ENCODE assay signal across 8 cellular contexts in genomic region chr17:81346090-81346907, GRCh38. TPM values are rescaled to one million over a fixed set of nuclear protein-coding genes. Genes with fewer than 3 reads are reported as not detected.
DNase-seq lines count a peak whose midpoint lies in the region; ATAC-seq and TF ChIP-seq lines count a peak whose summit lies in the region.

No MANE protein-coding gene starts in this region.

- CTCF ChIA-PET in activated CD4-positive, alpha-beta memory T cell treated with anti-CD3 and anti-CD28 coated beads for 36 hours (lab: Charles Lee) = interaction anchor here (1.3 kb wide), 1 partner anchor 23 kb away, joined by 5 read pairs; no protein-coding TSS in a partner anchor

- H3K27me3 Mint-ChIP-seq in activated CD4-positive, alpha-beta memory T cell treated with anti-CD3 and anti-CD28 coated beads for 36 hours = peaks cover 23% of the 10 kb centered on the region

- H3K4me3 Mint-ChIP-seq in activated CD4-positive, alpha-beta memory T cell treated with anti-CD3 and anti-CD28 coated beads for 36 hours = peak overlapping the region; percentile 37

- H3K4me3 ChIP-seq in lower leg skin (ENCODE audit: low read depth, poor library complexity, severe bottlenecking) = peak overlapping the region; percentile 24

- peaks cover 21% of the 10 kb centered on the region for H3K4me1 Mint-ChIP-seq in activated CD4-positive, alpha-beta memory T cell treated with anti-CD3 and anti-CD28 coated beads for 36 hours (ENCODE audit: low read depth)

- H3K36me3 Mint-ChIP-seq in activated CD4-positive, alpha-beta memory T cell treated with anti-CD3 and anti-CD28 coated beads for 36 hours = no peaks in the 10 kb centered on the region

- no peak for TF ChIP-seq POLR2A in lower leg skin (IDR thresholded peaks at IDR 0.05)

- WGBS in lower leg skin, 2 donors = 0 to 1% methylated on average over 10 to 33 of the region's 91 CpGs

- ATAC-seq in GM19351 (IDR thresholded peaks at IDR 0.05; ENCODE audit: unreplicated experiment) = peak; percentile 76
- peak; percentile 68 for ATAC-seq in HG03521 (IDR thresholded peaks at IDR 0.05; ENCODE audit: unreplicated experiment)

- no peak for TF ChIP-seq CTCF in lower leg skin (IDR thresholded peaks at IDR 0.05)

- DNase-seq in AML-193 (lab: John Stamatoyannopoulos, UW) (peak; percentile 91 to 95), NCI-H748 treated with DMSO at 0.1 percent for 48 hours (lab: John Stamatoyannopoulos, UW) (peak; percentile 88), dermis microvascular lymphatic vessel endothelial cell (ENCODE audit: low read depth in 2 of 2) (peak; percentile 84 to 97), lower leg skin (ENCODE audit: low spot score in 2 of 2) (peak; percentile 98 to 100)
- peak; percentile 96 for DNase-seq in activated CD4-positive, alpha-beta memory T cell treated with anti-CD3 and anti-CD28 coated beads for 36 hours
- DNase-seq in stimulated activated CD4-positive, alpha-beta T cell treated with anti-CD3 and anti-CD28 coated beads, Interleukin-4, amount 100 ng/mL, for 24 hours = peak; percentile 96

- H3K27ac Mint-ChIP-seq in activated CD4-positive, alpha-beta memory T cell treated with anti-CD3 and anti-CD28 coated beads for 36 hours = no peak overlapping the region

- intact Hi-C loops in activated CD4-positive, alpha-beta memory T cell treated with anti-CD3 and anti-CD28 coated beads for 36 hours (cut with micrococcal nuclease) = loop anchor here (1.0 kb wide), 1 partner anchor 49 kb away; the partner anchor contains the start of gene BAHCC1
- intact Hi-C loops in lower leg skin (cut with DNase I; ENCODE audit: low total_unique reads) = no loop called here

- no peaks in the 10 kb centered on the region for H3K9me3 Mint-ChIP-seq in activated CD4-positive, alpha-beta memory T cell treated with anti-CD3 and anti-CD28 coated beads for 36 hours

- POLR2A ChIA-PET in activated CD4-positive, alpha-beta memory T cell treated with anti-CD3 and anti-CD28 coated beads for 36 hours (lab: Charles Lee) = interaction anchor here (0.6 kb wide), 1 partner anchor 48 kb away, joined by 3 read pairs; no protein-coding TSS in a partner anchor

RNA-seq across cellular contexts. Expression of gene BAHCC1, which starts 49.0 kb away (rescaled TPM):
- under 1 TPM in 1 of 2 experiments, not detected in 1; 0.10 TPM for total RNA-seq in activated CD4-positive, alpha-beta memory T cell treated with anti-CD3 and anti-CD28 coated beads for 36 hours
- total RNA-seq in dermis microvascular lymphatic vessel endothelial cell = 2.1 and 6.3 TPM in 2 replicates
- total RNA-seq in lower leg skin = 10 to 100 TPM in 2 of 4 donors, 1 to 10 TPM in 2; 4.1 to 14.2 (median 10.0) TPM

RNA-seq across cellular contexts. Expression of gene SLC38A10, which starts 51.2 kb away (rescaled TPM):
- 10 to 100 TPM; 60.7 to 60.9 TPM for total RNA-seq in activated CD4-positive, alpha-beta memory T cell treated with anti-CD3 and anti-CD28 coated beads for 36 hours
- 42.2 and 59.5 TPM in 2 replicates for total RNA-seq in dermis microvascular lymphatic vessel endothelial cell
- total RNA-seq in lower leg skin = 100 to 1,000 TPM in 1 of 4 donors, 10 to 100 TPM in 3; 47.5 to 100 (median 73.3) TPM

Comparison
In these comparisons a context has a peak if more than half of its experiments do, and no peak if none do; other contexts are left out.
1. Peak in every context shown above with its lines: DNase-seq, ATAC-seq and H3K4me3 ChIP-seq.